In the genomic region with DNA sequence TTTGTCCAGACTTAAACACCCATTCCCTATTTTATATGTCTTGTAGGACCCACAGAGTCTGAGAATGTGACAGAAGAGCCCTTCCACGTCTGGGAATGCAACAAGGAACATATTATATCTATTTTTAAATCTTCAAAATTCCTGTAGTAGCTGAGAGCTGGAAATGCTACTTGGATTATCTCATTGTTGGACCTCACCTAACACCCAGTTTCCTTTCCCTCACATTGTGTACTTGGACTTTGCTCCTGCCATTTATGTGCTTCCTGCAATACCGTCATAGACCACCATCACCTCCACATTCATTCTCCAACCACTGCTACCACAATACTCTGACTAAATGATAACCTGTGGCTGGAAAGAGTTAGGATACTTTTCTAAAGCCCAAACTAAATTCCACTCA, we compare ENCODE assay signal across 14 cellular contexts.
DNase-seq lines count a peak whose midpoint lies in the region; ATAC-seq and TF ChIP-seq lines count a peak whose summit lies in the region.
"Had no signal": no experiment of that assay in that cellular context is flagged by ENCODE, and none has a peak within 500 bp of the region (broad histone marks: within the 10 kb centered on the region; RNA-seq: fewer than 3 reads in every experiment).

No MANE protein-coding gene starts in this region.

- intact Hi-C loops in upper lobe of right lung (cut with DNase I): no loop called here

- H3K27ac ChIP-seq in SK-N-SH (ENCODE audit: low read depth in 2 of 2, low read length in 1 of 2) (no peak overlapping the region), endodermal cell (ENCODE audit: low read depth, low read length) (no peak overlapping the region), upper lobe of right lung (no peak overlapping the region)
- H3K27ac ChIP-seq: SJCRH30, tibial nerve had no signal

- H3K27me3 Mint-ChIP-seq in endodermal cell (ENCODE audit: insufficient read depth): no peaks in the 10 kb centered on the region
- H3K27me3 Mint-ChIP-seq in activated naive CD4-positive, alpha-beta T cell treated with anti-CD3 and anti-CD28 coated beads, Interleukin-2, amount 10 ng/mL, durations not matched to agents 7 days and 5 days: no peaks in the 10 kb centered on the region

- H3K9me2 ChIP-seq in SK-N-SH: no peaks in the 10 kb centered on the region

- no peaks in the 10 kb centered on the region for H3K36me3 Mint-ChIP-seq in endodermal cell (ENCODE audit: low read depth)
- no peaks in the 10 kb centered on the region for H3K36me3 Mint-ChIP-seq in activated naive CD4-positive, alpha-beta T cell treated with anti-CD3 and anti-CD28 coated beads, Interleukin-2, amount 10 ng/mL, durations not matched to agents 7 days and 5 days
- H3K36me3 Mint-ChIP-seq: immature natural killer cell had no signal

- no peak overlapping the region for H3K9ac ChIP-seq in SK-N-SH
- H3K9ac ChIP-seq in endodermal cell (ENCODE audit: extremely low read depth, low read length, poor library complexity, severe bottlenecking): no peak overlapping the region

- H3K4me1 ChIP-seq in SK-N-SH (ENCODE audit: control insufficient read depth in 1 of 2, insufficient read depth in 2 of 2, low read depth in 1 of 2, low read length in 1 of 2) (no peaks in the 10 kb centered on the region), endodermal cell (ENCODE audit: control insufficient read depth, insufficient read depth, low read length) (no peaks in the 10 kb centered on the region), upper lobe of right lung (no peaks in the 10 kb centered on the region)
- H3K4me1 ChIP-seq: SJCRH30 had no signal

- TF ChIP-seq EP300 in SK-N-SH (IDR thresholded peaks at IDR 0.05; ENCODE audit: borderline replicate concordance in 1 of 2, low read depth in 1 of 2, low read length in 1 of 2): no peak

- DNase-seq in SK-N-SH (no peak), HuH-7.5 (ENCODE audit: low spot score) (peak; percentile 14), endodermal cell (no peak), retinal pigment epithelial cell (ENCODE audit: low read depth) (no peak), upper lobe of right lung (no peak)
- DNase-seq in activated naive CD4-positive, alpha-beta T cell treated with anti-CD3 and anti-CD28 coated beads, Interleukin-2, amount 10 ng/mL, durations not matched to agents 7 days and 5 days: no peak
- DNase-seq: activated CD8-positive, alpha-beta memory T cell treated with anti-CD3 and anti-CD28 coated beads, Interleukin-2, amount 50 U/mL, for 4 hours; immature natural killer cell; NCI-H1105 had no signal

- H3K9me3 ChIP-seq in SK-N-SH (no peaks in the 10 kb centered on the region), endodermal cell (ENCODE audit: control insufficient read depth, low read length) (no peaks in the 10 kb centered on the region), upper lobe of right lung (no peaks in the 10 kb centered on the region)
- H3K9me3 ChIP-seq: SJCRH30 had no signal

- H3K27me3 ChIP-seq in SK-N-SH (ENCODE audit: insufficient read depth) (no peaks in the 10 kb centered on the region; the same call in 1 of the 2 replicates), endodermal cell (ENCODE audit: control insufficient read depth, insufficient read depth, low read length, poor library complexity, severe bottlenecking) (no peaks in the 10 kb centered on the region), upper lobe of right lung (no peaks in the 10 kb centered on the region)
- H3K27me3 ChIP-seq: SJCRH30, tibial nerve had no signal

- no peaks in the 10 kb centered on the region for H4K20me1 ChIP-seq in SK-N-SH (ENCODE audit: insufficient read depth)

- no peak overlapping the region for H3K4me2 ChIP-seq in SK-N-SH

- H3K79me2 ChIP-seq in SK-N-SH (ENCODE audit: insufficient read depth): no peaks in the 10 kb centered on the region

- H3F3A ChIP-seq in SK-N-SH (replicated peaks; ENCODE audit: insufficient read depth): no peaks in the 10 kb centered on the region

- H2AFZ ChIP-seq in SK-N-SH (ENCODE audit: low read depth): no peak overlapping the region

- CTCF ChIA-PET in SK-N-SH (lab: Yijun Ruan, JAX): interaction anchor here (0.8 kb wide), 1 partner anchor 100 kb away, joined by 3 read pairs; no protein-coding TSS in a partner anchor
- CTCF ChIA-PET in activated naive CD4-positive, alpha-beta T cell treated with anti-CD3 and anti-CD28 coated beads, Interleukin-2, amount 10 ng/mL, durations not matched to agents 7 days and 5 days (lab: Charles Lee): no interaction called here

- no peak overlapping the region for H3K27ac Mint-ChIP-seq in endodermal cell
- no peak overlapping the region for H3K27ac Mint-ChIP-seq in activated naive CD4-positive, alpha-beta T cell treated with anti-CD3 and anti-CD28 coated beads, Interleukin-2, amount 10 ng/mL, durations not matched to agents 7 days and 5 days
- H3K27ac Mint-ChIP-seq: immature natural killer cell had no signal

- POLR2A ChIA-PET in SK-N-SH (lab: Yijun Ruan, JAX): no interaction called here

- no peak overlapping the region for H3K4me3 ChIP-seq in SK-N-SH (ENCODE audit: low read depth in 2 of 2, low read length in 1 of 2)
- H3K4me3 ChIP-seq in endodermal cell (ENCODE audit: low read length): no peak overlapping the region
- H3K4me3 ChIP-seq in retinal pigment epithelial cell (ENCODE audit: low read length): no peak overlapping the region
- H3K4me3 ChIP-seq in upper lobe of right lung: no peak overlapping the region
- H3K4me3 ChIP-seq: SJCRH30, skin epidermis, tibial nerve had no signal

- no peaks in the 10 kb centered on the region for H3K36me3 ChIP-seq in SK-N-SH (replicated peaks in 1 of 2; ENCODE audit: control insufficient read depth in 1 of 2, insufficient read depth in 2 of 2, low read length in 1 of 2)
- H3K36me3 ChIP-seq in endodermal cell (ENCODE audit: control insufficient read depth, insufficient read depth, low read length): no peaks in the 10 kb centered on the region
- H3K36me3 ChIP-seq in upper lobe of right lung: no peaks in the 10 kb centered on the region
- H3K36me3 ChIP-seq: SJCRH30, tibial nerve had no signal

- ATAC-seq in SK-N-SH treated with all-trans-retinoic acid at 6 μM for 48 hours (no peak), HG02870 (IDR thresholded peaks at IDR 0.05; ENCODE audit: unreplicated experiment) (no peak), upper lobe of right lung (no peak)

- H3K4me1 Mint-ChIP-seq in endodermal cell: no peaks in the 10 kb centered on the region
- no peaks in the 10 kb centered on the region for H3K4me1 Mint-ChIP-seq in activated naive CD4-positive, alpha-beta T cell treated with anti-CD3 and anti-CD28 coated beads, Interleukin-2, amount 10 ng/mL, durations not matched to agents 7 days and 5 days
- H3K4me1 Mint-ChIP-seq: immature natural killer cell had no signal

- no peak overlapping the region for H3K4me3 Mint-ChIP-seq in endodermal cell
- no peak overlapping the region for H3K4me3 Mint-ChIP-seq in activated naive CD4-positive, alpha-beta T cell treated with anti-CD3 and anti-CD28 coated beads, Interleukin-2, amount 10 ng/mL, durations not matched to agents 7 days and 5 days
- H3K4me3 Mint-ChIP-seq: immature natural killer cell had no signal

- H3K9me3 Mint-ChIP-seq in endodermal cell: peaks cover 2% of the 10 kb centered on the region
- H3K9me3 Mint-ChIP-seq in activated naive CD4-positive, alpha-beta T cell treated with anti-CD3 and anti-CD28 coated beads, Interleukin-2, amount 10 ng/mL, durations not matched to agents 7 days and 5 days: peaks cover 2% of the 10 kb centered on the region

- TF ChIP-seq RAD21 in SK-N-SH (IDR thresholded peaks at IDR 0.05; ENCODE audit: low read length): no peak

- WGBS in SK-N-SH (ENCODE audit: low lambda C conversion rate): 0% methylated on average over 2 of the region's 2 CpGs
- WGBS in endodermal cell (ENCODE audit: insufficient coverage in 1 of 2, insufficient read length in 1 of 2), 2 experiments: 81% methylated on average over 2 of the region's 2 CpGs; no CpG with 5 or more reads in 1 of the 2 experiments

- TF ChIP-seq CTCF in SK-N-SH (IDR thresholded peaks at IDR 0.05): peak; percentile 14; the same call in 1 of the 2 replicates
- peak; percentile 48 for TF ChIP-seq CTCF in endodermal cell (conservative IDR thresholded peaks at IDR 0.05)
- TF ChIP-seq CTCF in retinal pigment epithelial cell (conservative IDR thresholded peaks at IDR 0.05; ENCODE audit: low read depth, low read length): peak; percentile 12
- no peak for TF ChIP-seq CTCF in upper lobe of right lung (IDR thresholded peaks at IDR 0.05)

TF ChIP-seq in SK-N-SH, 30 proteins besides CTCF, POLR2A, EP300 and RAD21 (continues in another document):
- no peak for TF ChIP-seq MAX (IDR thresholded peaks at IDR 0.05; ENCODE audit: low read depth)
- TF ChIP-seq GABPA (IDR thresholded peaks at IDR 0.05; ENCODE audit: low read depth): no peak
- no peak for TF ChIP-seq SMC3 (IDR thresholded peaks at IDR 0.05; ENCODE audit: low read depth, low read length)
- TF ChIP-seq TCF12 (IDR thresholded peaks at IDR 0.05): no peak
- TF ChIP-seq SIN3A (IDR thresholded peaks at IDR 0.05; ENCODE audit: borderline replicate concordance, low read depth, low read length): no peak
- no peak for TF ChIP-seq YY1 (IDR thresholded peaks at IDR 0.05; ENCODE audit: low read depth)
- TF ChIP-seq CHD2 (IDR thresholded peaks at IDR 0.05; ENCODE audit: low read length, partially characterized antibody): no peak
- no peak for TF ChIP-seq POLR2AphosphoS5 (IDR thresholded peaks at IDR 0.05; ENCODE audit: low read depth, low read length)
- no peak for TF ChIP-seq TAF1 (IDR thresholded peaks at IDR 0.05; ENCODE audit: borderline replicate concordance, low read depth, low read length)
- no peak for TF ChIP-seq NFIC (IDR thresholded peaks at IDR 0.05; ENCODE audit: borderline replicate concordance)

TF ChIP-seq in SK-N-SH treated with all-trans-retinoic acid at 6 μM for 48 hours, 23 proteins besides CTCF, POLR2A, EP300 and RAD21 (continues in another document):
- no peak for TF ChIP-seq ESRRG (CRISPR knock-in tag; IDR thresholded peaks at IDR 0.05)
- no peak for TF ChIP-seq ISL1 (CRISPR knock-in tag; IDR thresholded peaks at IDR 0.05)
- no peak for TF ChIP-seq BACH2 (CRISPR knock-in tag; IDR thresholded peaks at IDR 0.05; ENCODE audit: borderline replicate concordance)
- TF ChIP-seq, protein P1, sequence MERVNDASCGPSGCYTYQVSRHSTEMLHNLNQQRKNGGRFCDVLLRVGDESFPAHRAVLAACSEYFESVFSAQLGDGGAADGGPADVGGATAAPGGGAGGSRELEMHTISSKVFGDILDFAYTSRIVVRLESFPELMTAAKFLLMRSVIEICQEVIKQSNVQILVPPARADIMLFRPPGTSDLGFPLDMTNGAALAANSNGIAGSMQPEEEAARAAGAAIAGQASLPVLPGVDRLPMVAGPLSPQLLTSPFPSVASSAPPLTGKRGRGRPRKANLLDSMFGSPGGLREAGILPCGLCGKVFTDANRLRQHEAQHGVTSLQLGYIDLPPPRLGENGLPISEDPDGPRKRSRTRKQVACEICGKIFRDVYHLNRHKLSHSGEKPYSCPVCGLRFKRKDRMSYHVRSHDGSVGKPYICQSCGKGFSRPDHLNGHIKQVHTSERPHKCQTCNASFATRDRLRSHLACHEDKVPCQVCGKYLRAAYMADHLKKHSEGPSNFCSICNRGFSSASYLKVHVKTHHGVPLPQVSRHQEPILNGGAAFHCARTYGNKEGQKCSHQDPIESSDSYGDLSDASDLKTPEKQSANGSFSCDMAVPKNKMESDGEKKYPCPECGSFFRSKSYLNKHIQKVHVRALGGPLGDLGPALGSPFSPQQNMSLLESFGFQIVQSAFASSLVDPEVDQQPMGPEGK (CRISPR knock-in tag; IDR thresholded peaks at IDR 0.05; ENCODE audit: borderline replicate concordance): no peak
- no peak for TF ChIP-seq ZC3H10 (CRISPR knock-in tag; IDR thresholded peaks at IDR 0.05)
- no peak for TF ChIP-seq OSR1 (CRISPR knock-in tag; IDR thresholded peaks at IDR 0.05)
